8 cellular contexts compared by ENCODE assay signal in genomic region chr1:155049651-155050559, GRCh38. TPM values are rescaled to one million over a fixed set of nuclear protein-coding genes. Genes with fewer than 3 reads are reported as not detected.
DNase-seq lines count a peak whose midpoint lies in the region; ATAC-seq and TF ChIP-seq lines count a peak whose summit lies in the region.

No MANE protein-coding gene starts in this region.

- H3K4me3 Mint-ChIP-seq in stimulated activated effector memory CD8-positive, alpha-beta T cell treated with anti-CD3 and anti-CD28 coated beads, Interleukin-12 subunit alpha, Interleukin-12 subunit beta, amount 100 ng/mL, for 72 hours = peak overlapping the region; percentile 81

- H3K4me1 Mint-ChIP-seq in stimulated activated effector memory CD8-positive, alpha-beta T cell treated with anti-CD3 and anti-CD28 coated beads, Interleukin-12 subunit alpha, Interleukin-12 subunit beta, amount 100 ng/mL, for 72 hours = peaks cover 43% of the 10 kb centered on the region

- 18 to 20% methylated on average over 10 of the region's 10 CpGs for whole genome bisulfite sequencing in heart right ventricle, 2 donors

- no peak for ATAC-seq in heart right ventricle
- no peak for ATAC-seq in Right ventricle myocardium inferior
- ATAC-seq in stimulated activated effector memory CD8-positive, alpha-beta T cell treated with anti-CD3 and anti-CD28 coated beads, Interleukin-12 subunit alpha, Interleukin-12 subunit beta, amount 100 ng/mL, for 72 hours = no peak
- ATAC-seq in HG02798 (IDR thresholded peaks at IDR 0.05; ENCODE audit: poor library complexity, unreplicated experiment) = no peak

- peaks cover 0 to 18% (median 12%) of the 10 kb centered on the region in 9 donors for H3K36me3 ChIP-seq in heart right ventricle
- peaks cover 17% of the 10 kb centered on the region for H3K36me3 ChIP-seq in WERI-Rb-1

- intact Hi-C loops in heart right ventricle (cut with DNase I) = loop anchor here in 5 of 10 donors (2.0 to 10.0 kb wide), 8 partner anchors 32 to 565 kb away; partner anchors contain the start of genes CKS1B (in 2 of the 5), SHC1 (in 2 of the 5), PBXIP1 (in 1 of the 5) and ZBTB7B (in 1 of the 5)
- intact Hi-C loops in Right ventricle myocardium inferior (cut with DNase I) = loop anchor here (2.0 kb wide), 1 partner anchor 79 kb away; the partner anchor contains the start of gene SHC1

- H3K4me3 ChIP-seq in heart right ventricle (peak overlapping the region; percentile 51 to 98 (median 84)), WERI-Rb-1 (ENCODE audit: low read depth, low read length) (peak overlapping the region; percentile 74)

- H3K4me1 ChIP-seq in heart right ventricle = peaks cover 12 to 49% (median 32%) of the 10 kb centered on the region in 9 donors

- in situ Hi-C loops in G401 (cut with HindIII; ENCODE audit: low sequenced_read_pairs) = no loop called here

- H3K27ac ChIP-seq in heart right ventricle = peak overlapping the region; percentile 53 to 98 (median 94)
- peak overlapping the region; percentile 93 for H3K27ac ChIP-seq in WERI-Rb-1

- H3K9me3 ChIP-seq in heart right ventricle (no peaks in the 10 kb centered on the region), WERI-Rb-1 (ENCODE audit: severe bottlenecking) (no peaks in the 10 kb centered on the region)

- H3K27me3 ChIP-seq in heart right ventricle (no peaks in the 10 kb centered on the region), WERI-Rb-1 (ENCODE audit: insufficient read depth, low read depth, severe bottlenecking) (no peaks in the 10 kb centered on the region)

- no peaks in the 10 kb centered on the region for H3K36me3 Mint-ChIP-seq in stimulated activated effector memory CD8-positive, alpha-beta T cell treated with anti-CD3 and anti-CD28 coated beads, Interleukin-12 subunit alpha, Interleukin-12 subunit beta, amount 100 ng/mL, for 72 hours

- no peaks in the 10 kb centered on the region for H3K9me3 Mint-ChIP-seq in stimulated activated effector memory CD8-positive, alpha-beta T cell treated with anti-CD3 and anti-CD28 coated beads, Interleukin-12 subunit alpha, Interleukin-12 subunit beta, amount 100 ng/mL, for 72 hours

- DNase-seq in heart right ventricle = no peak
- DNase-seq in Right ventricle myocardium inferior (ENCODE audit: missing footprints) = no peak
- DNase-seq in WERI-Rb-1 = no peak
- peak; percentile 11 for DNase-seq in foreskin melanocyte
- no peak for DNase-seq in stimulated activated effector memory CD8-positive, alpha-beta T cell treated with anti-CD3 and anti-CD28 coated beads, Interleukin-12 subunit alpha, Interleukin-12 subunit beta, amount 100 ng/mL, for 72 hours (ENCODE audit: low spot score in 2 of 2)
- no peak for DNase-seq in G401 (ENCODE audit: low spot score)
- DNase-seq in SIG-M5 (lab: John Stamatoyannopoulos, UW) = no peak

- peak overlapping the region; percentile 37 for H3K27ac Mint-ChIP-seq in stimulated activated effector memory CD8-positive, alpha-beta T cell treated with anti-CD3 and anti-CD28 coated beads, Interleukin-12 subunit alpha, Interleukin-12 subunit beta, amount 100 ng/mL, for 72 hours

- TF ChIP-seq CTCF in heart right ventricle (IDR thresholded peaks at IDR 0.05) (no peak), WERI-Rb-1 (IDR thresholded peaks at IDR 0.05; ENCODE audit: low read depth, low read length) (no peak)

RNA-seq across cellular contexts. Expression of gene ADAM15, which starts 1.2 kb away (rescaled TPM):
- 100 to 1,000 TPM in 1 of 10 donors, 10 to 100 TPM in 9; 46.7 to 146 (median 58.5) TPM for total RNA-seq in heart right ventricle
- 100 to 1,000 TPM; 144 to 305 TPM for polyA plus RNA-seq in heart right ventricle
- total RNA-seq in Right ventricle myocardium inferior = 101 TPM
- total RNA-seq in G401 (2014; rRNA removed; shearing (Covaris generic)) = 82.2 and 92.9 TPM in 2 replicates

RNA-seq across cellular contexts. Expression of gene EFNA4, which starts 13.6 kb away (rescaled TPM):
- total RNA-seq in heart right ventricle (1 to 10 TPM in 8 of 10 donors, under 1 TPM in 2; 0.49 to 2.8 (median 1.8) TPM), Right ventricle myocardium inferior (2.1 TPM)
- polyA plus RNA-seq in heart right ventricle = 1 to 10 TPM; 4.2 to 5.4 TPM
- 14.0 and 26.2 TPM in 2 replicates for total RNA-seq in G401 (2014; rRNA removed; shearing (Covaris generic))

RNA-seq across cellular contexts. Expression of gene DCST1, which starts 16.3 kb away (rescaled TPM):
- total RNA-seq in heart right ventricle = not detected
- under 1 TPM in 1 of 2 donors, not detected in 1; 0.29 TPM for polyA plus RNA-seq in heart right ventricle
- total RNA-seq in Right ventricle myocardium inferior = not detected
- not detected in 2 replicates for total RNA-seq in G401 (2014; rRNA removed; shearing (Covaris generic))

RNA-seq across cellular contexts. Expression of gene DCST2, which starts 16.3 kb away (rescaled TPM):
- total RNA-seq in heart right ventricle (under 1 TPM in 9 of 10 donors, not detected in 1; 0.15 to 0.67 (median 0.30) TPM), Right ventricle myocardium inferior (0.35 TPM)
- 1 to 10 TPM in 1 of 2 donors, under 1 TPM in 1; 0.38 to 1.8 TPM for polyA plus RNA-seq in heart right ventricle
- total RNA-seq in G401 (2014; rRNA removed; shearing (Covaris generic)) = 0.31 TPM in 1 of 2 replicates, not detected in the other

RNA-seq across cellular contexts. Expression of gene EFNA3, which starts 28.7 kb away (rescaled TPM):
- total RNA-seq in heart right ventricle = 1 to 10 TPM in 1 of 10 donors, under 1 TPM in 8, not detected in 1; 0.23 to 1.9 (median 0.46) TPM
- 1 to 10 TPM in 1 of 2 donors, under 1 TPM in 1; 0.95 to 1.8 TPM for polyA plus RNA-seq in heart right ventricle
- total RNA-seq in Right ventricle myocardium inferior = 1.1 TPM
- 3.3 and 5.1 TPM in 2 replicates for total RNA-seq in G401 (2014; rRNA removed; shearing (Covaris generic))
